In the genomic region with DNA sequence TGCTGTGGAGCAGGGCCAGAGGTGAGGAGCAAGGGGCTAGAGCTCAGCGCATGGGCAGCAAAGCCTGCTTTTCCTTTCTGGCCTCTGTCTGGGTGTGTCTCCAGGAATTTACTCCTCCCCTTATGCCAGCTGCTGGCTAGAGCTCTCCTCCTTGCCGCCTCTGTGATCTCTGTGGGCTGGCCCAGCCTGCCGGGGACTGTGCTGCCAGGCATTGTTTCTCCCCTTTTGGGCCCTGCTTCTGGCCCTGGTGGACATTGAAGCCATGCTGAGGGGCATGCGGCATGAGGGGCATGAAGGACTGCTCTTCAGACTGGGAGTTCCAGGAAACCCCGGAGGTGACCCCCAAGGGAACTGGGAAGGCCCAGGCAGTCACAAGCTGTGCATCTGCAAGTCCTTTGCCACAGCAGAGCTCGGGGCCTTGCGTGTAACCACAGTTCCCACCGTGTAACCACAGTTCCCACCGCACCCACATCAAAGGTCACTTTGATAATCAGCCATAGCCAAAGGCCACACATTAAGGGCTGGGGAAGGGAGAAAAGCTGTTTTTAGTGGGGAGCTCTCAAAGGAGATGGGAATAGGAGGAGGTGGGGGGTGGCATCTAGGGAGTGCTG, we compare ENCODE assay signal across 8 cellular contexts.
DNase-seq lines count a peak whose midpoint lies in the region; ATAC-seq, FAIRE-seq and TF ChIP-seq lines count a peak whose summit lies in the region.

No MANE protein-coding gene starts in this region.

- peaks cover 22% of the 10 kb centered on the region for H3K4me1 Mint-ChIP-seq in activated T-helper 1 cell treated with anti-CD3 and anti-CD28 coated beads, Interleukin-12 subunit alpha, Interleukin-12 subunit beta, Interleukin-2, Interleukin-4 antibody, amounts not matched to agents 30 ng/mL and 10 ng/mL and 1 ng/mL, durations not matched to agents 14 hours and 24 hours and 36 hours (ENCODE audit: low read depth)

- no peak overlapping the region for H3K4me3 Mint-ChIP-seq in activated T-helper 1 cell treated with anti-CD3 and anti-CD28 coated beads, Interleukin-12 subunit alpha, Interleukin-12 subunit beta, Interleukin-2, Interleukin-4 antibody, amounts not matched to agents 30 ng/mL and 10 ng/mL and 1 ng/mL, durations not matched to agents 14 hours and 24 hours and 36 hours

- no peaks in the 10 kb centered on the region for H3K36me3 Mint-ChIP-seq in activated T-helper 1 cell treated with anti-CD3 and anti-CD28 coated beads, Interleukin-12 subunit alpha, Interleukin-12 subunit beta, Interleukin-2, Interleukin-4 antibody, amounts not matched to agents 30 ng/mL and 10 ng/mL and 1 ng/mL, durations not matched to agents 14 hours and 24 hours and 36 hours (ENCODE audit: low read depth)

- no peak for TF ChIP-seq EP300 in esophagus muscularis mucosa (IDR thresholded peaks at IDR 0.05)

- no peak overlapping the region for H3K27ac Mint-ChIP-seq in activated T-helper 1 cell treated with anti-CD3 and anti-CD28 coated beads, Interleukin-12 subunit alpha, Interleukin-12 subunit beta, Interleukin-2, Interleukin-4 antibody, amounts not matched to agents 30 ng/mL and 10 ng/mL and 1 ng/mL, durations not matched to agents 14 hours and 24 hours and 36 hours

- H3K27ac ChIP-seq in SJSA1: peak overlapping the region; percentile 66; the same call in 1 of the 2 replicates
- peak overlapping the region; percentile 67 to 83 (median 77) for H3K27ac ChIP-seq in esophagus muscularis mucosa (replicated peaks in 1 of 4)
- H3K27ac ChIP-seq in psoas muscle: peak overlapping the region; percentile 90

- WGBS in esophagus muscularis mucosa: 82% methylated on average over 6 of the region's 9 CpGs
- WGBS in psoas muscle, 3 donors: 19 to 38% (median 22%) methylated on average over 9 of the region's 9 CpGs

- H3K27me3 ChIP-seq in SJSA1 (replicated peaks) (no peaks in the 10 kb centered on the region), esophagus muscularis mucosa (peaks cover 0 to 36% (median 0%) of the 10 kb centered on the region in 4 donors), psoas muscle (ENCODE audit: insufficient read depth in 3 of 3, low read length in 2 of 3) (no peaks in the 10 kb centered on the region)

- TF ChIP-seq POLR2A in GM12891 (IDR thresholded peaks at IDR 0.05; ENCODE audit: low read depth, low read length) (no peak), esophagus muscularis mucosa (IDR thresholded peaks at IDR 0.05; ENCODE audit: low read depth) (no peak)

- peak; percentile 43 to 71 (median 68) for ATAC-seq in psoas muscle
- ATAC-seq in HG02798 (IDR thresholded peaks at IDR 0.05; ENCODE audit: poor library complexity, unreplicated experiment): no peak
- no peak for ATAC-seq in GM21528 (IDR thresholded peaks at IDR 0.05; ENCODE audit: low FRiP score, unreplicated experiment)

- intact Hi-C loops in esophagus muscularis mucosa (cut with DNase I): no loop called here
- intact Hi-C loops in psoas muscle (cut with DNase I): loop anchor here in 1 of 2 donors (2.0 to 10.0 kb wide), 2 partner anchors 63 to 409 kb away; a partner anchor contains a TSS
- intact Hi-C loops in activated T-helper 1 cell treated with anti-CD3 and anti-CD28 coated beads, Interleukin-12 subunit alpha, Interleukin-12 subunit beta, Interleukin-2, Interleukin-4 antibody, amounts not matched to agents 30 ng/mL and 10 ng/mL and 1 ng/mL, durations not matched to agents 14 hours and 24 hours and 36 hours (cut with micrococcal nuclease): loop anchor here (5.0 kb wide), 1 partner anchor 116 kb away; no protein-coding TSS in a partner anchor

- H3K36me3 ChIP-seq in SJSA1 (no peaks in the 10 kb centered on the region), esophagus muscularis mucosa (no peaks in the 10 kb centered on the region), psoas muscle (ENCODE audit: insufficient read depth in 1 of 2, low read depth in 1 of 2) (no peaks in the 10 kb centered on the region)

- H3K4me1 ChIP-seq in SJSA1 (replicated peaks) (peaks cover 82% of the 10 kb centered on the region), esophagus muscularis mucosa (peaks cover 65 to 70% (median 65%) of the 10 kb centered on the region in 4 donors), psoas muscle (peaks cover 66% of the 10 kb centered on the region)

- H3K9me3 Mint-ChIP-seq in activated T-helper 1 cell treated with anti-CD3 and anti-CD28 coated beads, Interleukin-12 subunit alpha, Interleukin-12 subunit beta, Interleukin-2, Interleukin-4 antibody, amounts not matched to agents 30 ng/mL and 10 ng/mL and 1 ng/mL, durations not matched to agents 14 hours and 24 hours and 36 hours: no peaks in the 10 kb centered on the region

- no peak for TF ChIP-seq CTCF in esophagus muscularis mucosa (IDR thresholded peaks at IDR 0.05)
- TF ChIP-seq CTCF in psoas muscle (IDR thresholded peaks at IDR 0.05): no peak

- FAIRE-seq in GM12891 (lab: Jason Lieb, UNC): no peak

- no peak overlapping the region for H3K4me3 ChIP-seq in SJSA1
- H3K4me3 ChIP-seq in esophagus muscularis mucosa: no peak overlapping the region
- H3K4me3 ChIP-seq in psoas muscle: peak overlapping the region; percentile 64

- peaks cover 18% of the 10 kb centered on the region for H3K27me3 Mint-ChIP-seq in activated T-helper 1 cell treated with anti-CD3 and anti-CD28 coated beads, Interleukin-12 subunit alpha, Interleukin-12 subunit beta, Interleukin-2, Interleukin-4 antibody, amounts not matched to agents 30 ng/mL and 10 ng/mL and 1 ng/mL, durations not matched to agents 14 hours and 24 hours and 36 hours (ENCODE audit: insufficient read depth)

- H3K9me3 ChIP-seq in SJSA1 (replicated peaks): no peaks in the 10 kb centered on the region
- H3K9me3 ChIP-seq in esophagus muscularis mucosa: no peaks in the 10 kb centered on the region
- no peaks in the 10 kb centered on the region for H3K9me3 ChIP-seq in psoas muscle

- DNase-seq in GM12891 (ENCODE audit: insufficient read length, low spot score) (no peak), SJSA1 (ENCODE audit: low read depth in 1 of 2, low spot score in 2 of 2) (peak; percentile 72 to 74), esophagus muscularis mucosa (ENCODE audit: extremely low spot score) (no peak), psoas muscle (peak in 1 of 2 donors; percentile 66), UCSD-AML1 (lab: John Stamatoyannopoulos, UW; ENCODE audit: unreplicated experiment) (no peak)
- no peak for DNase-seq in activated T-helper 1 cell treated with anti-CD3 and anti-CD28 coated beads, Interleukin-12 subunit alpha, Interleukin-12 subunit beta, Interleukin-2, Interleukin-4 antibody, amounts not matched to agents 30 ng/mL and 10 ng/mL and 1 ng/mL, durations not matched to agents 14 hours and 24 hours and 36 hours (ENCODE audit: low spot score)

TF ChIP-seq in GM12891, 5 proteins besides CTCF, POLR2A, EP300 and RAD21:
- no peak for TF ChIP-seq PAX5 (IDR thresholded peaks at IDR 0.05; ENCODE audit: insufficient read depth, low read length, severe bottlenecking)
- no peak for TF ChIP-seq POLR2AphosphoS5 (IDR thresholded peaks at IDR 0.05; ENCODE audit: low read depth, low read length)
- TF ChIP-seq TAF1 (IDR thresholded peaks at IDR 0.05; ENCODE audit: low read depth, low read length): no peak
- 0 out of 2 replicates have a peak, but pooled peaks have one; percentile 15 for TF ChIP-seq SPI1 (IDR thresholded peaks at IDR 0.05; ENCODE audit: low read depth, low read length)
- peak; percentile 47; the same call in 1 of the 2 replicates for TF ChIP-seq POU2F2 (IDR thresholded peaks at IDR 0.05; ENCODE audit: low read depth, low read length)
TF ChIP-seq in GM12891: peak in this region for 2.

Comparison
In these comparisons a context has a peak if more than half of its experiments do, and no peak if none do; other contexts are left out.
1. DNase-seq: peak in SJSA1 (2 of 2); none in GM12891 (single experiment), esophagus muscularis mucosa (single experiment), activated T-helper 1 cell treated with anti-CD3 and anti-CD28 coated beads, Interleukin-12 subunit alpha, Interleukin-12 subunit beta, Interleukin-2, Interleukin-4 antibody, amounts not matched to agents 30 ng/mL and 10 ng/mL and 1 ng/mL, durations not matched to agents 14 hours and 24 hours and 36 hours (single experiment) and UCSD-AML1 (single experiment).
2. ATAC-seq: peak in psoas muscle (4 of 4); none in HG02798 (single experiment) and GM21528 (single experiment).
3. Peak in every context shown above with its lines, with median percentiles within 50 percentile points of each other: H3K27ac ChIP-seq.